ENCODE assay signal across 10 cellular contexts in genomic region chr20:57618091-57618765, GRCh38. TPM values are rescaled to one million over a fixed set of nuclear protein-coding genes. Genes with fewer than 3 reads are reported as not detected.
DNase-seq lines count a peak whose midpoint lies in the region; ATAC-seq and TF ChIP-seq lines count a peak whose summit lies in the region.
"Had no signal": no experiment of that assay in that cellular context is flagged by ENCODE, and none has a peak within 500 bp of the region (broad histone marks: within the 10 kb centered on the region; RNA-seq: fewer than 3 reads in every experiment).

No MANE protein-coding gene starts in this region.

- TF ChIP-seq CTCF in foreskin keratinocyte (conservative IDR thresholded peaks at IDR 0.05): no peak
- no peak for TF ChIP-seq CTCF in neural progenitor cell (IDR thresholded peaks at IDR 0.05)

- no peaks in the 10 kb centered on the region for H3F3A ChIP-seq in neural progenitor cell (ENCODE audit: low read depth)

- no peak overlapping the region for H3K9ac ChIP-seq in neural progenitor cell
- H3K9ac ChIP-seq: SK-N-SH had no signal

- peak overlapping the region; percentile 81 for H3K4me3 Mint-ChIP-seq in T-helper 1 cell treated with Interleukin-12 subunit alpha and Interleukin-12 subunit beta and Interleukin-4 antibody, amounts not matched to agents 30 μg/mL and 1 μg/mL, for 36 hours
- no peak overlapping the region for H3K4me3 Mint-ChIP-seq in neural progenitor cell

- H3K9me3 Mint-ChIP-seq in T-helper 1 cell treated with Interleukin-12 subunit alpha and Interleukin-12 subunit beta and Interleukin-4 antibody, amounts not matched to agents 30 μg/mL and 1 μg/mL, for 36 hours: no peaks in the 10 kb centered on the region
- H3K9me3 Mint-ChIP-seq in neural progenitor cell: no peaks in the 10 kb centered on the region

- H3K27me3 Mint-ChIP-seq in T-helper 1 cell treated with Interleukin-12 subunit alpha and Interleukin-12 subunit beta and Interleukin-4 antibody, amounts not matched to agents 30 μg/mL and 1 μg/mL, for 36 hours (ENCODE audit: low read depth): peaks cover 29% of the 10 kb centered on the region
- peaks cover 9% of the 10 kb centered on the region for H3K27me3 Mint-ChIP-seq in neural progenitor cell (ENCODE audit: insufficient read depth, low read depth)

- no peak overlapping the region for H3K4me2 ChIP-seq in neural progenitor cell
- H3K4me2 ChIP-seq: SK-N-SH had no signal

- peak; percentile 68 for ATAC-seq in foreskin keratinocyte
- ATAC-seq in GM19395 (IDR thresholded peaks at IDR 0.05; ENCODE audit: unreplicated experiment): no peak

- H3K79me2 ChIP-seq in neural progenitor cell (ENCODE audit: low read depth): no peaks in the 10 kb centered on the region

- no peaks in the 10 kb centered on the region for H3K36me3 ChIP-seq in neural progenitor cell

- H4K20me1 ChIP-seq in neural progenitor cell (ENCODE audit: low read depth): no peaks in the 10 kb centered on the region

- H3K27ac ChIP-seq in foreskin keratinocyte (no peak overlapping the region), neural progenitor cell (no peak overlapping the region)

- no peak overlapping the region for H2AFZ ChIP-seq in neural progenitor cell (replicated peaks)

- DNase-seq in stimulated activated CD4-positive, alpha-beta T cell treated with anti-CD3 and anti-CD28 coated beads, Interleukin-2, amount 100 ng/mL, for 24 hours: peak; percentile 33 to 40
- DNase-seq in stimulated activated CD4-positive, alpha-beta T cell treated with anti-CD3 and anti-CD28 coated beads, Interleukin-12 subunit alpha, Interleukin-12 subunit beta, amount 100 ng/mL, for 4 hours: no peak
- DNase-seq in foreskin keratinocyte (peak; percentile 40 to 68), neural progenitor cell (ENCODE audit: low spot score) (no peak), SK-N-DZ (ENCODE audit: low spot score) (no peak), NCI-H2227 (lab: John Stamatoyannopoulos, UW; ENCODE audit: unreplicated experiment) (no peak)
- DNase-seq: SK-N-SH had no signal

- H3K4me1 Mint-ChIP-seq in T-helper 1 cell treated with Interleukin-12 subunit alpha and Interleukin-12 subunit beta and Interleukin-4 antibody, amounts not matched to agents 30 μg/mL and 1 μg/mL, for 36 hours (ENCODE audit: low read depth): peaks cover 45% of the 10 kb centered on the region
- peaks cover 5% of the 10 kb centered on the region for H3K4me1 Mint-ChIP-seq in neural progenitor cell

- H3K27me3 ChIP-seq in foreskin keratinocyte (peaks cover 37% of the 10 kb centered on the region), neural progenitor cell (no peaks in the 10 kb centered on the region)

- H3K36me3 Mint-ChIP-seq in T-helper 1 cell treated with Interleukin-12 subunit alpha and Interleukin-12 subunit beta and Interleukin-4 antibody, amounts not matched to agents 30 μg/mL and 1 μg/mL, for 36 hours (ENCODE audit: low read depth): peaks cover 4% of the 10 kb centered on the region
- no peaks in the 10 kb centered on the region for H3K36me3 Mint-ChIP-seq in neural progenitor cell

- H3K4me1 ChIP-seq in foreskin keratinocyte (peaks cover 18% of the 10 kb centered on the region), neural progenitor cell (no peaks in the 10 kb centered on the region)

- peak overlapping the region; percentile 89 for H3K27ac Mint-ChIP-seq in T-helper 1 cell treated with Interleukin-12 subunit alpha and Interleukin-12 subunit beta and Interleukin-4 antibody, amounts not matched to agents 30 μg/mL and 1 μg/mL, for 36 hours
- no peak overlapping the region for H3K27ac Mint-ChIP-seq in neural progenitor cell

- no peak overlapping the region for H3K4me3 ChIP-seq in neural progenitor cell

- H3K9me3 ChIP-seq in neural progenitor cell (ENCODE audit: low read depth): no peaks in the 10 kb centered on the region
- H3K9me3 ChIP-seq: SK-N-SH had no signal

RNA-seq across cellular contexts. Expression of gene ZBP1, which starts 2.0 kb away (rescaled TPM):
- total RNA-seq in foreskin keratinocyte (not detected in 2 replicates), neural progenitor cell (ENCODE audit: low replicate concordance) (not detected in 2 replicates)
- 0.08 TPM in 1 of 2 replicates, not detected in the other for polyA plus RNA-seq in foreskin keratinocyte
- not detected in 2 replicates for polyA plus RNA-seq in SK-N-DZ (2014; cell fraction: cytosol; rRNA removed)
- polyA plus RNA-seq in SK-N-DZ (2014; cell fraction: nucleus; rRNA removed): not detected in 2 replicates
- polyA plus RNA-seq: neural cell, SK-N-SH had no signal

RNA-seq across cellular contexts. Expression of gene PCK1, which starts 57.3 kb away (rescaled TPM):
- total RNA-seq in foreskin keratinocyte (not detected in 2 replicates), neural progenitor cell (ENCODE audit: low replicate concordance) (not detected in 2 replicates)
- not detected in 2 replicates for polyA plus RNA-seq in foreskin keratinocyte
- polyA plus RNA-seq in SK-N-DZ (2014; cell fraction: cytosol; rRNA removed): not detected in 2 replicates
- polyA plus RNA-seq in SK-N-DZ (2014; cell fraction: nucleus; rRNA removed): not detected in 2 replicates
- polyA plus RNA-seq: SK-N-SH had no signal

Comparison
In these comparisons a context has a peak if more than half of its experiments do, and no peak if none do; other contexts are left out.
1. DNase-seq: peak in stimulated activated CD4-positive, alpha-beta T cell treated with anti-CD3 and anti-CD28 coated beads, Interleukin-2, amount 100 ng/mL, for 24 hours (2 of 2) and foreskin keratinocyte (2 of 2); none in stimulated activated CD4-positive, alpha-beta T cell treated with anti-CD3 and anti-CD28 coated beads, Interleukin-12 subunit alpha, Interleukin-12 subunit beta, amount 100 ng/mL, for 4 hours (single experiment), neural progenitor cell (single experiment), SK-N-DZ (single experiment) and NCI-H2227 (single experiment).